ENCODE assay signal across 17 cellular contexts in the genomic region with DNA sequence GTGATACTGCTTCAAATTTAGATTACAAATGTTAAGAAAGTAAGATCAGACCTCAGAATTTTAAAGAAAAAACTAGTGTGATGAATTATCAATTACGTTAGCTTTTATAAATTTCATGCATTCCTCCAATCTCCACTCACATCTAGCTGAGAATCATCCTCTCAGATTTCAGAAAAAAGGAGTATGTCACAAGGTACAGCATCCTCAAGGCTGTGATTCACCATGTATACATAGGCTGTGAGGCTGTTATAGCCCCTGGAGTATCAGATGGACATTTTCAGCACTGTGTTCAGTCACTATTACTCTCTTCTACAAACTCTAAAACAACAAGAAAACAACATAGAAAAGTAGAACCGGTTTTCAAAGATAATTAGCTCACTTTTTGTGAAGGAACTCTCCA.
A peak's percentile ranks its signal among the peaks of the same experiment; 100 is the strongest.
DNase-seq lines count a peak whose midpoint lies in the region; ATAC-seq, FAIRE-seq and TF ChIP-seq lines count a peak whose summit lies in the region.
"Had no signal": no experiment of that assay in that cellular context is flagged by ENCODE, and none has a peak within 500 bp of the region (broad histone marks: within the 10 kb centered on the region; RNA-seq: fewer than 3 reads in every experiment).

No MANE protein-coding gene starts in this region.

- no peak overlapping the region for H3K4me3 Mint-ChIP-seq in astrocyte (ENCODE audit: unreplicated experiment)
- H3K4me3 Mint-ChIP-seq: activated CD8-positive, alpha-beta T cell treated with anti-CD3 and anti-CD28 coated beads, Interleukin-2, amount 10 ng/mL, durations not matched to agents 7 days and 5 days; activated T-helper 1 cell treated with anti-CD3 and anti-CD28 coated beads, Interleukin-12 subunit alpha, Interleukin-12 subunit beta, Interleukin-2, Interleukin-4 antibody, amounts not matched to agents 30 ng/mL and 10 ng/mL and 1 ng/mL, durations not matched to agents 14 hours and 24 hours and 36 hours; stimulated activated effector memory CD8-positive, alpha-beta T cell treated with anti-CD3 and anti-CD28 coated beads, Interleukin-12 subunit alpha, Interleukin-12 subunit beta, amount 100 ng/mL, for 72 hours had no signal

- no peak overlapping the region for H2AK5ac ChIP-seq in mesendoderm (ENCODE audit: low read length)

- no peak overlapping the region for H3K18ac ChIP-seq in mesendoderm (ENCODE audit: low read length)

- H3K9ac ChIP-seq in astrocyte (ENCODE audit: low read length), result no peak overlapping the region
- no peak overlapping the region for H3K9ac ChIP-seq in mesendoderm (ENCODE audit: low read length)
- H3K9ac ChIP-seq: parathyroid adenoma had no signal

- peak; percentile 44 for DNase-seq in AG04449 (ENCODE audit: low read depth, low spot score)
- peak; percentile 58 for DNase-seq in HS-5 (ENCODE audit: low read depth)
- DNase-seq in astrocyte (ENCODE audit: low read depth), result peak; percentile 47
- DNase-seq in inferior parietal cortex (ENCODE audit: extremely low spot score), result peak; percentile 22
- no peak for DNase-seq in mesendoderm
- DNase-seq in stimulated activated naive CD8-positive, alpha-beta T cell treated with anti-CD3 and anti-CD28 coated beads, Interleukin-15, Interleukin-2, amounts not matched to agents 100 U/mL and 50 U/mL, for 24 hours, result no peak
- DNase-seq in spleen, result no peak
- DNase-seq: activated CD8-positive, alpha-beta T cell treated with anti-CD3 and anti-CD28 coated beads, Interleukin-2, amount 10 ng/mL, durations not matched to agents 7 days and 5 days; esophagus squamous epithelium; NCI-H2029; SW 1271 had no signal

- no peak overlapping the region for H2BK5ac ChIP-seq in mesendoderm (ENCODE audit: low read length)

- no peaks in the 10 kb centered on the region for H3K4me1 ChIP-seq in astrocyte (ENCODE audit: insufficient read depth, low read length)
- H3K4me1 ChIP-seq in mesendoderm (ENCODE audit: control insufficient read depth, low read depth, low read length), result no peaks in the 10 kb centered on the region
- no peaks in the 10 kb centered on the region for H3K4me1 ChIP-seq in spleen
- H3K4me1 ChIP-seq: esophagus squamous epithelium, parathyroid adenoma had no signal

- no CpG with 5 or more reads among the region's 2 CpGs for WGBS in mesendoderm (ENCODE audit: extremely low coverage, insufficient coverage, low lambda C conversion rate)
- 87 to 95% (median 90%) methylated on average over 2 of the region's 2 CpGs for WGBS in spleen, 5 donors

- H3K27ac Mint-ChIP-seq in astrocyte (ENCODE audit: unreplicated experiment), result no peak overlapping the region
- H3K27ac Mint-ChIP-seq: activated CD8-positive, alpha-beta T cell treated with anti-CD3 and anti-CD28 coated beads, Interleukin-2, amount 10 ng/mL, durations not matched to agents 7 days and 5 days; activated T-helper 1 cell treated with anti-CD3 and anti-CD28 coated beads, Interleukin-12 subunit alpha, Interleukin-12 subunit beta, Interleukin-2, Interleukin-4 antibody, amounts not matched to agents 30 ng/mL and 10 ng/mL and 1 ng/mL, durations not matched to agents 14 hours and 24 hours and 36 hours; stimulated activated effector memory CD8-positive, alpha-beta T cell treated with anti-CD3 and anti-CD28 coated beads, Interleukin-12 subunit alpha, Interleukin-12 subunit beta, amount 100 ng/mL, for 72 hours had no signal

- no peak overlapping the region for H3K4ac ChIP-seq in mesendoderm (ENCODE audit: low read depth, low read length)

- intact Hi-C loops in spleen (cut with DNase I; ENCODE audit: low total_unique reads), result no loop called here

- H4K20me1 ChIP-seq in astrocyte (ENCODE audit: insufficient read depth, low read length), result no peaks in the 10 kb centered on the region

- POLR2A ChIA-PET in AG04449 (lab: Yijun Ruan, JAX), result no interaction called here

- H3K4me2 ChIP-seq in astrocyte (ENCODE audit: low read length) (no peak overlapping the region), mesendoderm (ENCODE audit: low read length) (no peak overlapping the region)

- H3K9me3 ChIP-seq in astrocyte (ENCODE audit: insufficient read depth, low read depth, low read length) (no peaks in the 10 kb centered on the region), spleen (peaks cover 0 to 36% (median 8%) of the 10 kb centered on the region in 8 donors)
- H3K9me3 ChIP-seq: esophagus squamous epithelium had no signal

- H4K5ac ChIP-seq in mesendoderm (ENCODE audit: low read length), result no peak overlapping the region

- TF ChIP-seq CTCF in AG04449 (IDR thresholded peaks at IDR 0.05; ENCODE audit: insufficient read depth, low read length, missing control alignments), result no peak
- no peak for TF ChIP-seq CTCF in astrocyte (IDR thresholded peaks at IDR 0.05; ENCODE audit: insufficient read depth, low read depth, low read length)
- TF ChIP-seq CTCF in spleen (IDR thresholded peaks at IDR 0.05 in 8 of 11, conservative IDR thresholded peaks at IDR 0.05 in 3 of 11), result no peak

- no peak overlapping the region for H3K23ac ChIP-seq in mesendoderm (ENCODE audit: low read length)

- H4K8ac ChIP-seq in mesendoderm (ENCODE audit: low read depth, low read length), result no peak overlapping the region

- FAIRE-seq in astrocyte (lab: Jason Lieb, UNC), result peak; percentile 78
- FAIRE-seq: GM18507 had no signal

- H2BK120ac ChIP-seq in mesendoderm (ENCODE audit: low read depth, low read length), result no peak overlapping the region

- H2AFZ ChIP-seq in astrocyte (ENCODE audit: low read depth, low read length), result no peak overlapping the region
- H2AFZ ChIP-seq: parathyroid adenoma had no signal

- H3K4me3 ChIP-seq in AG04449 (ENCODE audit: low read depth, low read length), result no peak overlapping the region
- H3K4me3 ChIP-seq in astrocyte (ENCODE audit: insufficient read depth, low read depth, low read length), result no peak overlapping the region
- H3K4me3 ChIP-seq in mesendoderm (ENCODE audit: low read length), result no peak overlapping the region
- H3K4me3 ChIP-seq in spleen, result no peak overlapping the region
- H3K4me3 ChIP-seq: esophagus squamous epithelium, skin epidermis had no signal

- no peak overlapping the region for H2BK15ac ChIP-seq in mesendoderm (replicated peaks; ENCODE audit: low read depth)

- no peaks in the 10 kb centered on the region for H3K27me3 Mint-ChIP-seq in astrocyte (ENCODE audit: low read depth, unreplicated experiment)

- no peak for ATAC-seq in stimulated activated naive CD8-positive, alpha-beta T cell treated with anti-CD3 and anti-CD28 coated beads, Interleukin-15, Interleukin-2, amounts not matched to agents 100 U/mL and 50 U/mL, for 24 hours
- no peak for ATAC-seq in HG03520 (IDR thresholded peaks at IDR 0.05; ENCODE audit: unreplicated experiment)
- ATAC-seq: activated CD8-positive, alpha-beta T cell treated with anti-CD3 and anti-CD28 coated beads, Interleukin-2, amount 10 ng/mL, durations not matched to agents 7 days and 5 days; stimulated activated effector memory CD8-positive, alpha-beta T cell treated with anti-CD3 and anti-CD28 coated beads, Interleukin-12 subunit alpha, Interleukin-12 subunit beta, amount 100 ng/mL, for 72 hours had no signal

- H3K79me2 ChIP-seq in astrocyte (ENCODE audit: insufficient read depth, low read length) (no peaks in the 10 kb centered on the region), mesendoderm (ENCODE audit: control insufficient read depth, insufficient read depth, low read length) (no peaks in the 10 kb centered on the region)
- H3K79me2 ChIP-seq: parathyroid adenoma had no signal

- H3K56ac ChIP-seq in mesendoderm (ENCODE audit: low read length), result no peak overlapping the region

- H3K4me1 Mint-ChIP-seq in astrocyte (ENCODE audit: low read depth, unreplicated experiment), result peaks cover 3% of the 10 kb centered on the region

- H3K79me1 ChIP-seq in mesendoderm (ENCODE audit: low read length), result no peaks in the 10 kb centered on the region

- H3K36me3 ChIP-seq in astrocyte (ENCODE audit: insufficient read depth, low read length) (no peaks in the 10 kb centered on the region), mesendoderm (ENCODE audit: control insufficient read depth, insufficient read depth, low read length) (no peaks in the 10 kb centered on the region), spleen (peaks cover 0 to 62% (median 21%) of the 10 kb centered on the region in 6 donors)

- H3K9me3 Mint-ChIP-seq in astrocyte (ENCODE audit: unreplicated experiment), result peaks cover 2% of the 10 kb centered on the region

- H3K36me3 Mint-ChIP-seq in astrocyte (ENCODE audit: low read depth, unreplicated experiment), result peaks cover 14% of the 10 kb centered on the region

- no peak for TF ChIP-seq POLR2A in spleen (IDR thresholded peaks at IDR 0.05)

- H3K27ac ChIP-seq in astrocyte (ENCODE audit: low read depth, low read length) (peak overlapping the region; percentile 35), mesendoderm (ENCODE audit: low read depth, low read length) (no peak overlapping the region), spleen (no peak overlapping the region)
- H3K27ac ChIP-seq: esophagus squamous epithelium, parathyroid adenoma, skin epidermis had no signal

- CTCF ChIA-PET in AG04449 (lab: Yijun Ruan, JAX), result interaction anchor here (0.9 to 2.0 kb wide), 4 partner anchors 23 to 288 kb away, joined by 4 to 11 read pairs (median 4); a partner anchor contains a TSS

- H3K27me3 ChIP-seq in astrocyte (ENCODE audit: insufficient read depth, low read length), result no peaks in the 10 kb centered on the region
- H3K27me3 ChIP-seq in mesendoderm (ENCODE audit: insufficient read depth, low read length, poor library complexity), result no peaks in the 10 kb centered on the region
- H3K27me3 ChIP-seq in spleen (replicated peaks in 1 of 7), result no peaks in the 10 kb centered on the region
- H3K27me3 ChIP-seq: esophagus squamous epithelium had no signal

Comparison
In these comparisons a context has a peak if more than half of its experiments do, and no peak if none do; other contexts are left out.
1. DNase-seq: peak in AG04449 (single experiment), HS-5 (single experiment), astrocyte (single experiment) and inferior parietal cortex (single experiment); none in mesendoderm (single experiment), stimulated activated naive CD8-positive, alpha-beta T cell treated with anti-CD3 and anti-CD28 coated beads, Interleukin-15, Interleukin-2, amounts not matched to agents 100 U/mL and 50 U/mL, for 24 hours (single experiment) and spleen (single experiment).